ENCODE assay signal across 26 cellular contexts in genomic region chr1:172326171-172326570, GRCh38.
DNase-seq lines count a peak whose midpoint lies in the region; ATAC-seq lines count a peak whose summit lies in the region.
"Had no signal": no experiment of that assay in that cellular context is flagged by ENCODE, and none has a peak within 500 bp of the region (broad histone marks: within the 10 kb centered on the region; RNA-seq: fewer than 3 reads in every experiment).

No MANE protein-coding gene starts in this region.

- H3K4ac ChIP-seq in mesenchymal stem cell (ENCODE audit: low read depth in 1 of 2, low read length in 2 of 2): no peak overlapping the region

- H3K4me1 ChIP-seq in mesenchymal stem cell (ENCODE audit: control insufficient read depth, insufficient read depth, low read depth, low read length): peaks cover 7% of the 10 kb centered on the region
- H3K4me1 ChIP-seq: Peyer's patch had no signal

- no peak overlapping the region for H2AK5ac ChIP-seq in mesenchymal stem cell (ENCODE audit: low read length, severe bottlenecking)

- no peaks in the 10 kb centered on the region for H3K9me3 ChIP-seq in mesenchymal stem cell (ENCODE audit: control insufficient read depth, low read length)
- H3K9me3 ChIP-seq: adrenal gland, breast epithelium, Peyer's patch had no signal

- no peak overlapping the region for H4K91ac ChIP-seq in mesenchymal stem cell (ENCODE audit: low read length)

- H3K18ac ChIP-seq in mesenchymal stem cell (ENCODE audit: low read depth in 1 of 2, low read length in 2 of 2): no peak overlapping the region

- H4K8ac ChIP-seq in mesenchymal stem cell (ENCODE audit: low read length): no peak overlapping the region

- H3K4me3 ChIP-seq in mesenchymal stem cell (ENCODE audit: insufficient read depth in 1 of 2, low read depth in 1 of 2, low read length in 2 of 2): no peak overlapping the region
- H3K4me3 ChIP-seq: adrenal gland, breast epithelium, Peyer's patch had no signal

- no peak overlapping the region for H3K27ac ChIP-seq in mesenchymal stem cell (ENCODE audit: low read length, poor library complexity, severe bottlenecking)
- H3K27ac ChIP-seq: adrenal gland, breast epithelium, Peyer's patch had no signal

- no peak overlapping the region for H2BK15ac ChIP-seq in mesenchymal stem cell (ENCODE audit: low read depth, poor library complexity, severe bottlenecking)

- H3K27me3 ChIP-seq in mesenchymal stem cell (ENCODE audit: control insufficient read depth in 1 of 2, insufficient read depth in 1 of 2, low read length in 2 of 2): no peaks in the 10 kb centered on the region
- H3K27me3 ChIP-seq: adrenal gland, breast epithelium, Peyer's patch had no signal

- H3K23ac ChIP-seq in mesenchymal stem cell (ENCODE audit: low read length in 2 of 2): no peak overlapping the region

- H2BK5ac ChIP-seq in mesenchymal stem cell (ENCODE audit: low read depth, low read length, poor library complexity, severe bottlenecking): no peak overlapping the region

- H3K4me2 ChIP-seq in mesenchymal stem cell (ENCODE audit: low read length, poor library complexity, severe bottlenecking): no peak overlapping the region

- WGBS in mesenchymal stem cell: 100% methylated on average over 1 of the region's 1 CpG

- no peaks in the 10 kb centered on the region for H3K36me3 ChIP-seq in mesenchymal stem cell (ENCODE audit: control insufficient read depth in 1 of 2, insufficient read depth in 2 of 2, low read depth in 1 of 2, low read length in 2 of 2)
- H3K36me3 ChIP-seq: adrenal gland, breast epithelium, Peyer's patch had no signal

- H2AFZ ChIP-seq in mesenchymal stem cell (ENCODE audit: low read depth, low read length): no peak overlapping the region

- no peak overlapping the region for H2BK12ac ChIP-seq in mesenchymal stem cell (ENCODE audit: low read length in 2 of 2)

- peak; percentile 54 for DNase-seq in AG08395 (ENCODE audit: low spot score)
- DNase-seq in M059J (ENCODE audit: low read depth): peak; percentile 47
- DNase-seq in dedifferentiated amniotic fluid mesenchymal stem cell (ENCODE audit: extremely low spot score): peak; percentile 39
- no peak for DNase-seq in mesenchymal stem cell
- no peak for DNase-seq in iPS-NIHi7 (ENCODE audit: extremely low spot score)
- no peak for DNase-seq in left colon
- DNase-seq in HPDE6-E6E7 (ENCODE audit: extremely low spot score): no peak
- DNase-seq: activated CD4-positive, alpha-beta T cell treated with anti-CD3 and anti-CD28 coated beads for 1 hour; activated CD8-positive, alpha-beta memory T cell treated with anti-CD3 and anti-CD28 coated beads, Interleukin-2, amount 50 U/mL, for 48 hours; activated CD8-positive, alpha-beta T cell treated with anti-CD3 and anti-CD28 coated beads for 36 hours; activated naive CD4-positive, alpha-beta T cell treated with Interleukin-2 at 50 U/mL for 16 hours; adrenal gland; CD4-positive, alpha-beta T cell; DND-41; kidney; MV-4-11; naive thymus-derived CD8-positive, alpha-beta T cell; NCI-H1436; NCI-H2081 treated with DMSO at 0.1 percent for 48 hours; NCI-H345; Peyer's patch; SHP77 treated with DMSO at 0.1 percent for 48 hours; substantia nigra had no signal

- no peak overlapping the region for H3K14ac ChIP-seq in mesenchymal stem cell (ENCODE audit: low read length in 2 of 2)

- ATAC-seq in GM21423 (IDR thresholded peaks at IDR 0.05; ENCODE audit: unreplicated experiment) (no peak), left colon (no peak)
- ATAC-seq: activated CD8-positive, alpha-beta T cell treated with anti-CD3 and anti-CD28 coated beads for 36 hours; naive thymus-derived CD8-positive, alpha-beta T cell; stimulated activated memory B cell treated with anti-CD40 and anti-IgM and Interleukin-4, amounts not matched to agents 10 μg/mL and 1 μg/mL and 100 μg/mL, for 72 hours had no signal

- H3K9ac ChIP-seq in mesenchymal stem cell (ENCODE audit: low read length): peak overlapping the region; percentile 0

- peaks cover 3% of the 10 kb centered on the region for H3K79me1 ChIP-seq in mesenchymal stem cell (replicated peaks; ENCODE audit: low read length, poor library complexity, severe bottlenecking)

- intact Hi-C loops in left colon (cut with DNase I, micrococcal nuclease): no loop called here

- H2BK120ac ChIP-seq in mesenchymal stem cell (ENCODE audit: low read depth, low read length): no peak overlapping the region

Comparison
In these comparisons a context has a peak if more than half of its experiments do, and no peak if none do; other contexts are left out.
1. DNase-seq: peak in AG08395 (single experiment), M059J (single experiment) and dedifferentiated amniotic fluid mesenchymal stem cell (single experiment); none in mesenchymal stem cell (single experiment), iPS-NIHi7 (single experiment), left colon (0 of 2) and HPDE6-E6E7 (single experiment).